In genomic region chr20:31678389-31679356, GRCh38 we compare ENCODE assay signal across 9 cellular contexts. TPM values are rescaled to one million over a fixed set of nuclear protein-coding genes. Genes with fewer than 3 reads are reported as not detected.
A peak's percentile ranks its signal among the peaks of the same experiment; 100 is the strongest.
DNase-seq lines count a peak whose midpoint lies in the region; ATAC-seq, FAIRE-seq and TF ChIP-seq lines count a peak whose summit lies in the region.
"Had no signal": no experiment of that assay in that cellular context is flagged by ENCODE, and none has a peak within 500 bp of the region (broad histone marks: within the 10 kb centered on the region; RNA-seq: fewer than 3 reads in every experiment).

No MANE protein-coding gene starts in this region.

- H3K4me1 ChIP-seq in kidney (ENCODE audit: control insufficient read depth in 1 of 2, insufficient read depth in 1 of 2, low read depth in 1 of 2, low read length in 2 of 2) (peaks cover 72 to 79% of the 10 kb centered on the region in 2 donors), testis (peaks cover 86% of the 10 kb centered on the region)

- peaks cover 0 to 10% of the 10 kb centered on the region in 2 donors for H3K36me3 ChIP-seq in kidney (ENCODE audit: control insufficient read depth in 1 of 2, insufficient read depth in 2 of 2, low read length in 2 of 2)
- H3K36me3 ChIP-seq in testis (ENCODE audit: low read depth, missing control alignments): no peaks in the 10 kb centered on the region

- H3K27me3 Mint-ChIP-seq in activated naive CD4-positive, alpha-beta T cell treated with anti-CD3 and anti-CD28 coated beads for 36 hours (ENCODE audit: low read depth): no peaks in the 10 kb centered on the region
- H3K27me3 Mint-ChIP-seq in activated naive CD8-positive, alpha-beta T cell treated with anti-CD3 and anti-CD28 coated beads, Interleukin-2, amount 50 U/mL, for 24 hours: no peaks in the 10 kb centered on the region
- H3K27me3 Mint-ChIP-seq in glutamatergic neuron (ENCODE audit: unreplicated experiment): peaks cover 4% of the 10 kb centered on the region

- intact Hi-C loops in activated naive CD4-positive, alpha-beta T cell treated with anti-CD3 and anti-CD28 coated beads for 36 hours (cut with micrococcal nuclease): loop anchor here (5.0 kb wide), 1 partner anchor 106 kb away; no protein-coding TSS in a partner anchor
- intact Hi-C loops in kidney (cut with DNase I): no loop called here
- intact Hi-C loops in testis (cut with DNase I; ENCODE audit: low total_unique reads): no loop called here

- H3K27me3 ChIP-seq in testis: no peaks in the 10 kb centered on the region

- H3K27ac Mint-ChIP-seq in activated naive CD4-positive, alpha-beta T cell treated with anti-CD3 and anti-CD28 coated beads for 36 hours: peak overlapping the region; percentile 97
- H3K27ac Mint-ChIP-seq in activated naive CD8-positive, alpha-beta T cell treated with anti-CD3 and anti-CD28 coated beads, Interleukin-2, amount 50 U/mL, for 24 hours: peak overlapping the region; percentile 94
- no peak overlapping the region for H3K27ac Mint-ChIP-seq in glutamatergic neuron (ENCODE audit: unreplicated experiment)

- H3K4me1 Mint-ChIP-seq in activated naive CD4-positive, alpha-beta T cell treated with anti-CD3 and anti-CD28 coated beads for 36 hours (ENCODE audit: low read depth): peaks cover 87% of the 10 kb centered on the region
- H3K4me1 Mint-ChIP-seq in activated naive CD8-positive, alpha-beta T cell treated with anti-CD3 and anti-CD28 coated beads, Interleukin-2, amount 50 U/mL, for 24 hours: peaks cover 98% of the 10 kb centered on the region
- peaks cover 49% of the 10 kb centered on the region for H3K4me1 Mint-ChIP-seq in glutamatergic neuron (ENCODE audit: low read depth, unreplicated experiment)

- CTCF ChIA-PET in activated naive CD4-positive, alpha-beta T cell treated with anti-CD3 and anti-CD28 coated beads for 36 hours (lab: Charles Lee): interaction anchor here (1.2 to 8.6 kb wide), 4 partner anchors 16 to 44 kb away, joined by 4 to 103 read pairs (median 28); partner anchors contain the start of gene BCL2L1

- H3K4me3 Mint-ChIP-seq in activated naive CD4-positive, alpha-beta T cell treated with anti-CD3 and anti-CD28 coated beads for 36 hours: peak overlapping the region; percentile 8
- peak overlapping the region; percentile 36 for H3K4me3 Mint-ChIP-seq in activated naive CD8-positive, alpha-beta T cell treated with anti-CD3 and anti-CD28 coated beads, Interleukin-2, amount 50 U/mL, for 24 hours
- no peak overlapping the region for H3K4me3 Mint-ChIP-seq in glutamatergic neuron (ENCODE audit: unreplicated experiment)

- 47 to 65% methylated on average over 9 of the region's 9 CpGs for WGBS in testis, 2 donors

- DNase-seq in activated naive CD4-positive, alpha-beta T cell treated with anti-CD3 and anti-CD28 coated beads for 36 hours: no peak
- no peak for DNase-seq in activated naive CD4-positive, alpha-beta T cell treated with Interleukin-2 at 50 U/mL for 16 hours
- DNase-seq in activated naive CD8-positive, alpha-beta T cell treated with anti-CD3 and anti-CD28 coated beads, Interleukin-2, amount 50 U/mL, for 24 hours: no peak
- DNase-seq in kidney: peak; percentile 67
- peak; percentile 78 for DNase-seq in testis
- no peak for DNase-seq in COLO829 (ENCODE audit: low spot score)
- no peak for DNase-seq in foreskin melanocyte
- no peak for DNase-seq in glutamatergic neuron

- H3K4me3 ChIP-seq in kidney (ENCODE audit: low read length in 2 of 2) (no peak overlapping the region), testis (no peak overlapping the region)

- no peak for FAIRE-seq in kidney (lab: Jason Lieb, UNC)

- peak overlapping the region; percentile 56 for H3K27ac ChIP-seq in kidney (ENCODE audit: low read depth in 2 of 2, low read length in 2 of 2)
- H3K27ac ChIP-seq in testis: peak overlapping the region; percentile 78 to 87

- H3K9ac ChIP-seq in kidney (ENCODE audit: low read length in 2 of 2): peak overlapping the region; percentile 24 to 34

- TF ChIP-seq CTCF in kidney (IDR thresholded peaks at IDR 0.05; ENCODE audit: borderline replicate concordance, extremely low read depth, insufficient read depth): no peak
- no peak for TF ChIP-seq CTCF in testis (IDR thresholded peaks at IDR 0.05)
- TF ChIP-seq CTCF in glutamatergic neuron (IDR thresholded peaks at IDR 0.05; ENCODE audit: partially characterized antibody, unreplicated experiment): no peak

- peaks cover 68% of the 10 kb centered on the region for H3K36me3 Mint-ChIP-seq in activated naive CD4-positive, alpha-beta T cell treated with anti-CD3 and anti-CD28 coated beads for 36 hours (ENCODE audit: low read depth)
- peaks cover 87% of the 10 kb centered on the region for H3K36me3 Mint-ChIP-seq in activated naive CD8-positive, alpha-beta T cell treated with anti-CD3 and anti-CD28 coated beads, Interleukin-2, amount 50 U/mL, for 24 hours (ENCODE audit: low read depth)
- H3K36me3 Mint-ChIP-seq in glutamatergic neuron (ENCODE audit: unreplicated experiment): peaks cover 8% of the 10 kb centered on the region

- H3K9me3 ChIP-seq in kidney (ENCODE audit: control insufficient read depth in 1 of 2, low read length in 2 of 2): no peaks in the 10 kb centered on the region
- no peaks in the 10 kb centered on the region for H3K9me3 ChIP-seq in testis

- H3K9me3 Mint-ChIP-seq in activated naive CD4-positive, alpha-beta T cell treated with anti-CD3 and anti-CD28 coated beads for 36 hours: no peaks in the 10 kb centered on the region
- no peaks in the 10 kb centered on the region for H3K9me3 Mint-ChIP-seq in activated naive CD8-positive, alpha-beta T cell treated with anti-CD3 and anti-CD28 coated beads, Interleukin-2, amount 50 U/mL, for 24 hours
- H3K9me3 Mint-ChIP-seq in glutamatergic neuron (ENCODE audit: unreplicated experiment): peaks cover 4% of the 10 kb centered on the region

- ATAC-seq in activated naive CD8-positive, alpha-beta T cell treated with anti-CD3 and anti-CD28 coated beads, Interleukin-2, amount 50 U/mL, for 24 hours: no peak
- ATAC-seq: activated CD4-positive, CD25-positive, alpha-beta regulatory T cell treated with anti-CD3 and anti-CD28 coated beads, Interleukin-2, amount 50 U/mL, for 24 hours had no signal

- no peak for TF ChIP-seq POLR2A in testis (IDR thresholded peaks at IDR 0.05)

RNA-seq across cellular contexts. Expression of gene COX4I2, which starts 41.0 kb away (rescaled TPM):
- total RNA-seq in activated naive CD4-positive, alpha-beta T cell treated with anti-CD3 and anti-CD28 coated beads for 36 hours: not detected
- total RNA-seq in kidney: 1.3 TPM
- 6.9 TPM for polyA plus RNA-seq in kidney (ENCODE audit: insufficient read depth, low read depth, low replicate concordance)
- 1 to 10 TPM; 6.0 to 6.1 TPM for total RNA-seq in testis
- 2.2 TPM for polyA plus RNA-seq in testis (ENCODE audit: insufficient read depth, low read depth, low replicate concordance)
- total RNA-seq in glutamatergic neuron (ENCODE audit: unreplicated experiment): not detected

RNA-seq across cellular contexts. Expression of gene BCL2L1, which starts 44.0 kb away (rescaled TPM):
- 10 to 100 TPM; 87.9 to 89.2 TPM for total RNA-seq in activated naive CD4-positive, alpha-beta T cell treated with anti-CD3 and anti-CD28 coated beads for 36 hours
- total RNA-seq in kidney (139 TPM), testis (10 to 100 TPM; 83.0 to 84.7 TPM), glutamatergic neuron (ENCODE audit: unreplicated experiment) (136 TPM)
- polyA plus RNA-seq in kidney (ENCODE audit: insufficient read depth, low read depth, low replicate concordance) (132 TPM), testis (ENCODE audit: insufficient read depth, low read depth, low replicate concordance) (122 TPM)

Comparison
In these comparisons a context has a peak if more than half of its experiments do, and no peak if none do; other contexts are left out.
1. DNase-seq: peak in kidney (single experiment) and testis (single experiment); none in activated naive CD4-positive, alpha-beta T cell treated with anti-CD3 and anti-CD28 coated beads for 36 hours (single experiment), activated naive CD4-positive, alpha-beta T cell treated with Interleukin-2 at 50 U/mL for 16 hours (single experiment), activated naive CD8-positive, alpha-beta T cell treated with anti-CD3 and anti-CD28 coated beads, Interleukin-2, amount 50 U/mL, for 24 hours (single experiment), COLO829 (single experiment), foreskin melanocyte (single experiment) and glutamatergic neuron (single experiment).